28 cellular contexts compared by ENCODE assay signal in genomic region chr2:173066887-173067676, GRCh38.
"Had no signal": no experiment of that assay in that cellular context is flagged by ENCODE, and none has a peak within 500 bp of the region (broad histone marks: within the 10 kb centered on the region; RNA-seq: fewer than 3 reads in every experiment).

No MANE protein-coding gene starts in this region.

- H3K27me3 ChIP-seq: esophagus squamous epithelium, gastrocnemius medialis, heart right ventricle, left lung had no signal

- ATAC-seq: effector memory CD8-positive, alpha-beta T cell; esophagus mucosa; gastrocnemius medialis; heart right ventricle; left cardiac atrium; left lung; left ventricle myocardium superior; lower lobe of right lung; mucosa of descending colon; naive thymus-derived CD8-positive, alpha-beta T cell had no signal

- H3K27ac ChIP-seq: epithelial cell of prostate, esophagus squamous epithelium, gastrocnemius medialis, heart right ventricle, left lung, lower lobe of right lung had no signal

- H3K36me3 ChIP-seq: esophagus squamous epithelium, gastrocnemius medialis, heart right ventricle, left lung, lower lobe of right lung had no signal

- FAIRE-seq: endometrium, islet of Langerhans, keratinocyte had no signal

- H3K4me3 Mint-ChIP-seq: dendritic cell treated with granulocyte-macrophage colony-stimulating factor and Interleukin-4, amounts not matched to agents 40 ng/mL and 50 ng/mL, for 4 days; effector memory CD8-positive, alpha-beta T cell; endodermal cell; mesothelial cell of epicardium; naive B cell; naive thymus-derived CD8-positive, alpha-beta T cell had no signal

- H3K4me1 Mint-ChIP-seq: endodermal cell; mesothelial cell of epicardium; naive B cell; naive thymus-derived CD8-positive, alpha-beta T cell had no signal

- H3K4me1 ChIP-seq: gastrocnemius medialis, heart right ventricle, left lung, lower lobe of right lung had no signal

- H3K4me3 ChIP-seq: esophagus squamous epithelium, gastrocnemius medialis, heart right ventricle, left lung, lower lobe of right lung, mucosa of descending colon had no signal

- H3K9me3 ChIP-seq: esophagus squamous epithelium, gastrocnemius medialis, heart right ventricle, left lung, lower lobe of right lung, mucosa of descending colon had no signal

- H3K27ac Mint-ChIP-seq: dendritic cell treated with granulocyte-macrophage colony-stimulating factor and Interleukin-4, amounts not matched to agents 40 ng/mL and 50 ng/mL, for 4 days; effector memory CD8-positive, alpha-beta T cell; endodermal cell; mesothelial cell of epicardium; naive B cell; naive thymus-derived CD8-positive, alpha-beta T cell had no signal

- H3K36me3 Mint-ChIP-seq: mesothelial cell of epicardium; naive B cell; naive thymus-derived CD8-positive, alpha-beta T cell had no signal

- H3K9me3 Mint-ChIP-seq: dendritic cell treated with granulocyte-macrophage colony-stimulating factor and Interleukin-4, amounts not matched to agents 40 ng/mL and 50 ng/mL, for 4 days; effector memory CD8-positive, alpha-beta T cell; endodermal cell; naive B cell; naive thymus-derived CD8-positive, alpha-beta T cell had no signal

- DNase-seq: cortex of kidney; effector CD8-positive, alpha-beta T cell; effector memory CD8-positive, alpha-beta T cell; endodermal cell; erythroblast; esophagus squamous epithelium; foreskin fibroblast; foreskin melanocyte; gastrocnemius medialis; glutamatergic neuron; head of caudate nucleus; heart right ventricle; hippocampal formation; left cardiac atrium; left lung; left ventricle myocardium superior; lower lobe of right lung; mesenchymal stem cell; mucosa of descending colon; naive B cell; naive thymus-derived CD8-positive, alpha-beta T cell had no signal
